26 cellular contexts compared by ENCODE assay signal in genomic region chr10:114297136-114297705, GRCh38. TPM values are rescaled to one million over a fixed set of nuclear protein-coding genes. Genes with fewer than 3 reads are reported as not detected.
"Had no signal": no experiment of that assay in that cellular context is flagged by ENCODE, and none has a peak within 500 bp of the region (broad histone marks: within the 10 kb centered on the region; RNA-seq: fewer than 3 reads in every experiment).

No MANE protein-coding gene starts in this region.

- H3K4me1 Mint-ChIP-seq: memory B cell; nephron; neural crest cell; stimulated activated memory B cell treated with anti-CD40 and anti-IgM and Interleukin-4, amounts not matched to agents 10 μg/mL and 1 μg/mL and 100 μg/mL, for 72 hours; stimulated activated naive CD8-positive, alpha-beta T cell treated with anti-CD3 and anti-CD28 coated beads, Interleukin-15, amount 100 ng/mL, for 72 hours had no signal

- H3K27ac Mint-ChIP-seq: memory B cell; nephron; stimulated activated memory B cell treated with anti-CD40 and anti-IgM and Interleukin-4, amounts not matched to agents 10 μg/mL and 1 μg/mL and 100 μg/mL, for 72 hours; type B pancreatic cell had no signal

- H3K27ac ChIP-seq: heart right ventricle, hepatocyte, left lung, pancreas, psoas muscle, right lobe of liver, skin epidermis, vagina had no signal

- H3K4me1 ChIP-seq: left lung, pancreas, psoas muscle, right lobe of liver had no signal

- H3K4me3 ChIP-seq: heart right ventricle, hepatocyte, left lung, pancreas, psoas muscle, right lobe of liver, skin epidermis, tibial nerve, vagina had no signal

- ATAC-seq: left colon; left lung; naive thymus-derived CD8-positive, alpha-beta T cell; pancreas; psoas muscle; stimulated activated memory B cell treated with anti-CD40 and anti-IgM and Interleukin-4, amounts not matched to agents 10 μg/mL and 1 μg/mL and 100 μg/mL, for 72 hours; stimulated activated naive CD8-positive, alpha-beta T cell treated with anti-CD3 and anti-CD28 coated beads, Interleukin-15, amount 100 ng/mL, for 72 hours had no signal

- DNase-seq: heart right ventricle; left colon; left lung; midbrain; naive thymus-derived CD8-positive, alpha-beta T cell; nucleus accumbens; right lobe of liver; stimulated activated CD4-positive, alpha-beta T cell treated with anti-CD3 and anti-CD28 coated beads, Interleukin-2, amount 100 ng/mL, for 48 hours; stimulated activated CD4-positive, alpha-beta T cell treated with anti-CD3 and anti-CD28 coated beads, Interleukin-4, amount 100 ng/mL, for 4 hours; stimulated activated CD8-positive, alpha-beta memory T cell treated with anti-CD3 and anti-CD28 coated beads, Interleukin-4, amount 100 ng/mL, for 48 hours; stimulated activated naive CD4-positive, alpha-beta T cell treated with Interleukin-2 at 50 U/mL for 16 hours; stimulated activated naive CD8-positive, alpha-beta T cell treated with anti-CD3 and anti-CD28 coated beads, Interleukin-15, amount 100 ng/mL, for 72 hours; substantia nigra had no signal

- H3K27me3 Mint-ChIP-seq: memory B cell; naive thymus-derived CD8-positive, alpha-beta T cell; stimulated activated memory B cell treated with anti-CD40 and anti-IgM and Interleukin-4, amounts not matched to agents 10 μg/mL and 1 μg/mL and 100 μg/mL, for 72 hours; stimulated activated naive CD8-positive, alpha-beta T cell treated with anti-CD3 and anti-CD28 coated beads, Interleukin-15, amount 100 ng/mL, for 72 hours; type B pancreatic cell had no signal

- H3K4me3 Mint-ChIP-seq: memory B cell; naive thymus-derived CD8-positive, alpha-beta T cell; nephron; neural crest cell; stimulated activated memory B cell treated with anti-CD40 and anti-IgM and Interleukin-4, amounts not matched to agents 10 μg/mL and 1 μg/mL and 100 μg/mL, for 72 hours; stimulated activated naive CD8-positive, alpha-beta T cell treated with anti-CD3 and anti-CD28 coated beads, Interleukin-15, amount 100 ng/mL, for 72 hours; type B pancreatic cell had no signal

- FAIRE-seq: keratinocyte, pancreas had no signal

- H3K36me3 ChIP-seq: right lobe of liver had no signal

- H3K27me3 ChIP-seq: heart right ventricle, hepatocyte, left lung, pancreas, right lobe of liver, tibial nerve, vagina had no signal

- H3K9me3 ChIP-seq: pancreas, right lobe of liver had no signal

RNA-seq across cellular contexts. Expression of gene VWA2, which starts 58.2 kb away (rescaled TPM):
- total RNA-seq: lung microvascular endothelial cell; naive thymus-derived CD8-positive, alpha-beta T cell; neural crest cell; psoas muscle had no signal
- polyA plus RNA-seq: naive thymus-derived CD8-positive, alpha-beta T cell; psoas muscle had no signal
